In the genomic region with DNA sequence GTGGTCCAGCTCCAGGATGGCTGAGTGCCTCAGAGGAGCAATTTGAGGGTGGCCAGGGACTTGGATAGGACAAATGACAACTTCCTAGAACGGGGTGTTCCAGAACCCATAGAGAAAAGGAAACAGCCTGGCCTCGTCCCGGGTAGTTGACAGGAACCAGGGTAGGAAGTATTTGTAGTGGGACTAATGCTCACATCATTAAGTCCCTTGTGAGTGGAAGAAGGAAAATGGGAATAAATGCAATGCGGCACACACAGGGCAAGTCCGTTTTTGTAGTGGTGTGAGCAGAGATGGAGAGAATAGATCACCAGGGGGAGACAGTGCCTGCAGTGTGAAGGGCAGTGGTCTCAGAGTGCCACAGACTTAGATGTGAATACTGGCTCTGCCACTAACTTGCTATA, we compare ENCODE assay signal across 9 cellular contexts. TPM values are rescaled to one million over a fixed set of nuclear protein-coding genes. Genes with fewer than 3 reads are reported as not detected.
DNase-seq lines count a peak whose midpoint lies in the region; ATAC-seq and TF ChIP-seq lines count a peak whose summit lies in the region.
"Had no signal": no experiment of that assay in that cellular context is flagged by ENCODE, and none has a peak within 500 bp of the region (broad histone marks: within the 10 kb centered on the region; RNA-seq: fewer than 3 reads in every experiment).

No MANE protein-coding gene starts in this region.

- no peak overlapping the region for H3K27ac ChIP-seq in mammary epithelial cell (ENCODE audit: insufficient read depth, low read depth, low read length)
- H3K27ac ChIP-seq: SK-N-MC had no signal

- in situ Hi-C loops in mammary epithelial cell (cut with MboI; ENCODE audit: low sequenced_read_pairs in 2 of 2): loop anchor here (5.0 to 25.0 kb wide), 3 partner anchors 38 to 748 kb away; no protein-coding TSS in a partner anchor

- dilution Hi-C loops in mammary epithelial cell (cut with HindIII; ENCODE audit: low sequenced_read_pairs): loop anchor here (25.0 kb wide), 1 partner anchor 323 kb away; no protein-coding TSS in a partner anchor

- H3K79me2 ChIP-seq in mammary epithelial cell (ENCODE audit: insufficient read depth, low read length): no peaks in the 10 kb centered on the region

- intact Hi-C loops in mammary epithelial cell (cut with micrococcal nuclease): loop anchor here (5.0 to 10.0 kb wide), 3 partner anchors 197 to 586 kb away; no protein-coding TSS in a partner anchor

- no peak for ATAC-seq in GM21619 (IDR thresholded peaks at IDR 0.05; ENCODE audit: unreplicated experiment)
- ATAC-seq in HG03139 (IDR thresholded peaks at IDR 0.05; ENCODE audit: unreplicated experiment): no peak
- ATAC-seq in GM21825 (IDR thresholded peaks at IDR 0.05; ENCODE audit: unreplicated experiment): no peak

- no peak overlapping the region for H3K9ac ChIP-seq in mammary epithelial cell (ENCODE audit: insufficient read depth, low read length)

- BruUV-seq in mammary epithelial cell (replicated peaks; lab: Mats Ljungman, UMichigan): no TSS peak

- no peaks in the 10 kb centered on the region for H4K20me1 ChIP-seq in mammary epithelial cell (ENCODE audit: insufficient read depth, low read length)

- WGBS in mammary epithelial cell (ENCODE audit: low coverage, missing lambda C conversion rate): 67% methylated on average over 5 of the region's 5 CpGs

- no peaks in the 10 kb centered on the region for H3K27me3 ChIP-seq in mammary epithelial cell (ENCODE audit: insufficient read depth, low read length)

- peaks cover 4% of the 10 kb centered on the region for H3K4me1 ChIP-seq in mammary epithelial cell (ENCODE audit: insufficient read depth, low read length)

- H3K4me2 ChIP-seq in mammary epithelial cell (ENCODE audit: insufficient read depth, low read depth, low read length): no peak overlapping the region

- H2AFZ ChIP-seq in mammary epithelial cell (ENCODE audit: low read depth, low read length): no peak overlapping the region

- peak; percentile 62 for DNase-seq in ELR (ENCODE audit: low read depth)
- peak; percentile 69 for DNase-seq in LoVo (ENCODE audit: low spot score)
- DNase-seq in mammary epithelial cell: no peak
- peak; percentile 65 to 86 for DNase-seq in lung microvascular endothelial cell (ENCODE audit: low read depth in 2 of 2)
- no peak for DNase-seq in inferior parietal cortex (ENCODE audit: extremely low spot score)

- no peaks in the 10 kb centered on the region for H3K36me3 ChIP-seq in mammary epithelial cell (ENCODE audit: insufficient read depth, low read length)

- H3K9me3 ChIP-seq in mammary epithelial cell (replicated peaks; ENCODE audit: insufficient read depth, low read length): no peaks in the 10 kb centered on the region

- CTCF ChIA-PET in mammary epithelial cell (lab: Charles Lee; ENCODE audit: low non-redundant PET): interaction anchor here (0.6 kb wide), 1 partner anchor 339 kb away, joined by 11 read pairs; no protein-coding TSS in a partner anchor

- no peak overlapping the region for H3K4me3 ChIP-seq in mammary epithelial cell (replicated peaks in 1 of 3; ENCODE audit: insufficient read depth in 1 of 3, low read depth in 2 of 3, low read length in 3 of 3)
- H3K4me3 ChIP-seq: SK-N-MC had no signal

- peak; percentile 24 to 50 for TF ChIP-seq CTCF in mammary epithelial cell (conservative IDR thresholded peaks at IDR 0.05 in 1 of 2, IDR thresholded peaks at IDR 0.05 in 1 of 2; ENCODE audit: extremely low read depth in 1 of 2, insufficient read depth in 1 of 2, low read depth in 1 of 2, low read length in 2 of 2)

RNA-seq across cellular contexts. Expression of a gene that starts 19.6 kb away (rescaled TPM):
- total RNA-seq in mammary epithelial cell (not detected), lung microvascular endothelial cell (0.40 and 0.65 TPM in 2 replicates)
- polyA plus RNA-seq in mammary epithelial cell: not detected
- polyA minus RNA-seq in mammary epithelial cell: not detected

Comparison
In these comparisons a context has a peak if more than half of its experiments do, and no peak if none do; other contexts are left out.
1. DNase-seq: peak in ELR (single experiment), LoVo (single experiment) and lung microvascular endothelial cell (2 of 2); none in mammary epithelial cell (single experiment) and inferior parietal cortex (single experiment).